Comparison of ENCODE assay signal across 13 cellular contexts in the genomic region with DNA sequence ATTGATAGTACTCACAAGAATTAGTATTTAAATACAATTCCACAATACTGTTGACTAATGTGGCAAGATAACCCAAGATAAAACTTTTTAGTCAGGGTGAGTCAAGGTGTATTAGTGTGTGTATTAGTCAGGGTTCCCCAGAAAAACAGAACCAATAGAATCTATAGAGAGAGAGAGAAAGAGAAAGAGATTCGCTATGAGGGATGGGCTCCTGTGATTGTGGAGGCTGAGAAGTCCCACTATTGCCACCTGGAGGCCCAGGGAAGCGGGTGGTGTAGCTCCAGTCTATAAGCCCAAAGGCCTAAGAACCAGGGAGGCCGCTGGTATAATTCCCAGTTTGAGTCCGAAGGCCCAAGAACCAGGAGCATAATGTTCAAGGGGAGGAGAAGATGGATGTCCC. TPM values are rescaled to one million over a fixed set of nuclear protein-coding genes. Genes with fewer than 3 reads are reported as not detected.
DNase-seq lines count a peak whose midpoint lies in the region; ATAC-seq and TF ChIP-seq lines count a peak whose summit lies in the region.
"Had no signal": no experiment of that assay in that cellular context is flagged by ENCODE, and none has a peak within 500 bp of the region (broad histone marks: within the 10 kb centered on the region; RNA-seq: fewer than 3 reads in every experiment).

No MANE protein-coding gene starts in this region.

- intact Hi-C loops in left colon (cut with DNase I, micrococcal nuclease) = no loop called here
- intact Hi-C loops in upper lobe of right lung (cut with DNase I) = no loop called here

- no peaks in the 10 kb centered on the region for H3K27me3 Mint-ChIP-seq in WTC11 (ENCODE audit: low read depth)

- no peaks in the 10 kb centered on the region for H3K4me1 ChIP-seq in upper lobe of right lung
- H3K4me1 ChIP-seq: BLaER1, upper lobe of left lung had no signal

- no peaks in the 10 kb centered on the region for H3K27me3 ChIP-seq in upper lobe of right lung
- H3K27me3 ChIP-seq: BLaER1, upper lobe of left lung had no signal

- no peak overlapping the region for H3K27ac ChIP-seq in upper lobe of right lung
- H3K27ac ChIP-seq: BLaER1, upper lobe of left lung had no signal

- CTCF ChIA-PET in WTC11 (lab: Charles Lee) = interaction anchor here (0.6 to 2.4 kb wide), 7 partner anchors 9 to 85 kb away, joined by 3 to 12 read pairs (median 4); no protein-coding TSS in a partner anchor

- no peaks in the 10 kb centered on the region for H3K9me3 Mint-ChIP-seq in WTC11

- POLR2A ChIA-PET in WTC11 (lab: Charles Lee) = interaction anchor here (0.7 kb wide), 1 partner anchor 87 kb away, joined by 3 read pairs; no protein-coding TSS in a partner anchor

- DNase-seq in activated CD4-positive, alpha-beta T cell treated with anti-CD3 and anti-CD28 coated beads for 48 hours = peak; percentile 19
- DNase-seq in activated CD4-positive, alpha-beta T cell treated with anti-CD3 and anti-CD28 coated beads, Interleukin-2, amount 50 U/mL, for 48 hours = no peak
- DNase-seq in HT-29 (ENCODE audit: low spot score) (peak; percentile 35), WTC11 (ENCODE audit: low spot score) (peak; percentile 42), myocyte (ENCODE audit: low read depth) (peak; percentile 14), left colon (no peak), upper lobe of right lung (no peak)
- DNase-seq: caudate nucleus, NCI-H774, retina, upper lobe of left lung had no signal

- H3K4me3 ChIP-seq in upper lobe of right lung = no peak overlapping the region
- H3K4me3 ChIP-seq: BLaER1, upper lobe of left lung had no signal

- H3K36me3 Mint-ChIP-seq in WTC11 = no peaks in the 10 kb centered on the region

- no peak overlapping the region for H3K27ac Mint-ChIP-seq in WTC11

- TF ChIP-seq CTCF in WTC11 (IDR thresholded peaks at IDR 0.05) = peak; percentile 21; the same call in 1 of the 2 replicates
- TF ChIP-seq CTCF in upper lobe of right lung (IDR thresholded peaks at IDR 0.05) = no peak

- peak; percentile 86 for ATAC-seq in WTC11
- no peak for ATAC-seq in left colon
- no peak for ATAC-seq in upper lobe of right lung
- ATAC-seq in GM21786 (IDR thresholded peaks at IDR 0.05; ENCODE audit: unreplicated experiment) = no peak

- H3K4me3 Mint-ChIP-seq in WTC11 = no peak overlapping the region

- no peaks in the 10 kb centered on the region for H3K36me3 ChIP-seq in upper lobe of right lung
- H3K36me3 ChIP-seq: BLaER1, upper lobe of left lung had no signal

- peaks cover 16% of the 10 kb centered on the region for H3K4me1 Mint-ChIP-seq in WTC11

- H3K9me3 ChIP-seq in upper lobe of right lung = no peaks in the 10 kb centered on the region
- H3K9me3 ChIP-seq: BLaER1, upper lobe of left lung had no signal

TF ChIP-seq in WTC11, 78 proteins besides CTCF, POLR2A, EP300 and RAD21:
- TF ChIP-seq NFYB (CRISPR knock-in tag; conservative IDR thresholded peaks at IDR 0.05; ENCODE audit: low read depth) = no peak
- no peak for TF ChIP-seq E2F4 (CRISPR knock-in tag; IDR thresholded peaks at IDR 0.05; ENCODE audit: borderline replicate concordance, low read depth)
- TF ChIP-seq PREB (CRISPR knock-in tag; IDR thresholded peaks at IDR 0.05; ENCODE audit: borderline replicate concordance) = no peak
- no peak for TF ChIP-seq SOX15 (CRISPR knock-in tag; IDR thresholded peaks at IDR 0.05)
- no peak for TF ChIP-seq ZBTB43 (CRISPR knock-in tag; IDR thresholded peaks at IDR 0.05)
- no peak for TF ChIP-seq ELF4 (CRISPR knock-in tag; IDR thresholded peaks at IDR 0.05; ENCODE audit: low read depth)
- TF ChIP-seq NR1H2 (CRISPR knock-in tag; IDR thresholded peaks at IDR 0.05) = no peak
- TF ChIP-seq, protein P1, sequence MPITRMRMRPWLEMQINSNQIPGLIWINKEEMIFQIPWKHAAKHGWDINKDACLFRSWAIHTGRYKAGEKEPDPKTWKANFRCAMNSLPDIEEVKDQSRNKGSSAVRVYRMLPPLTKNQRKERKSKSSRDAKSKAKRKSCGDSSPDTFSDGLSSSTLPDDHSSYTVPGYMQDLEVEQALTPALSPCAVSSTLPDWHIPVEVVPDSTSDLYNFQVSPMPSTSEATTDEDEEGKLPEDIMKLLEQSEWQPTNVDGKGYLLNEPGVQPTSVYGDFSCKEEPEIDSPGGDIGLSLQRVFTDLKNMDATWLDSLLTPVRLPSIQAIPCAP (CRISPR knock-in tag; IDR thresholded peaks at IDR 0.05) = no peak
- TF ChIP-seq RELA (CRISPR knock-in tag; IDR thresholded peaks at IDR 0.05; ENCODE audit: borderline replicate concordance) = no peak
- TF ChIP-seq, protein P2, sequence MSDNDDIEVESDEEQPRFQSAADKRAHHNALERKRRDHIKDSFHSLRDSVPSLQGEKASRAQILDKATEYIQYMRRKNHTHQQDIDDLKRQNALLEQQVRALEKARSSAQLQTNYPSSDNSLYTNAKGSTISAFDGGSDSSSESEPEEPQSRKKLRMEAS (CRISPR knock-in tag; IDR thresholded peaks at IDR 0.05) = no peak
TF ChIP-seq in WTC11: peak in this region for 0.

RNA-seq across cellular contexts. Expression of gene SHISAL2B, which starts 10.0 kb away (rescaled TPM):
- not detected in 2 replicates for total RNA-seq in HT-29 (2014; rRNA removed; shearing (Covaris generic))
- 11.1 to 15.2 TPM (median 14.8 TPM) in 3 replicates for total RNA-seq in WTC11 (2021)
- total RNA-seq in myocyte = not detected in 2 replicates
- not detected for polyA plus RNA-seq in myocyte (2012)
- not detected for total RNA-seq in left colon
- not detected for total RNA-seq in upper lobe of right lung
- total RNA-seq: upper lobe of left lung had no signal

Comparison
In these comparisons a context has a peak if more than half of its experiments do, and no peak if none do; other contexts are left out.
1. DNase-seq: peak in activated CD4-positive, alpha-beta T cell treated with anti-CD3 and anti-CD28 coated beads for 48 hours (single experiment), HT-29 (single experiment), WTC11 (single experiment) and myocyte (single experiment); none in activated CD4-positive, alpha-beta T cell treated with anti-CD3 and anti-CD28 coated beads, Interleukin-2, amount 50 U/mL, for 48 hours (0 of 2), left colon (0 of 2) and upper lobe of right lung (single experiment).
2. RNA of gene SHISAL2B, which starts 10.0 kb away (total RNA-seq): 11.1 to 15.2 TPM in WTC11; not detected in HT-29, not detected in myocyte, not detected in left colon and not detected in upper lobe of right lung (single experiment); every median in the first group is over 10 times any median in the second.